14 cellular contexts compared by ENCODE assay signal in genomic region chr2:96747061-96747460, GRCh38. TPM values are rescaled to one million over a fixed set of nuclear protein-coding genes. Genes with fewer than 3 reads are reported as not detected.
DNase-seq lines count a peak whose midpoint lies in the region; ATAC-seq and TF ChIP-seq lines count a peak whose summit lies in the region.
"Had no signal": no experiment of that assay in that cellular context is flagged by ENCODE, and none has a peak within 500 bp of the region (broad histone marks: within the 10 kb centered on the region; RNA-seq: fewer than 3 reads in every experiment).

No MANE protein-coding gene starts in this region.

- peak overlapping the region; percentile 60 for H3K27ac Mint-ChIP-seq in progenitor cell of endocrine pancreas
- no peak overlapping the region for H3K27ac Mint-ChIP-seq in activated naive CD4-positive, alpha-beta T cell treated with anti-CD3 and anti-CD28 coated beads, Interleukin-2, amount 10 ng/mL, durations not matched to agents 7 days and 5 days

- intact Hi-C loops in Right ventricle myocardium superior (cut with DNase I): no loop called here
- intact Hi-C loops in cardiac septum (cut with DNase I): no loop called here

- no peaks in the 10 kb centered on the region for H3K9me3 Mint-ChIP-seq in progenitor cell of endocrine pancreas (ENCODE audit: low read depth)
- H3K9me3 Mint-ChIP-seq in activated naive CD4-positive, alpha-beta T cell treated with anti-CD3 and anti-CD28 coated beads, Interleukin-2, amount 10 ng/mL, durations not matched to agents 7 days and 5 days: no peaks in the 10 kb centered on the region
- H3K9me3 Mint-ChIP-seq: CD14-positive monocyte had no signal

- ATAC-seq in Right ventricle myocardium superior (ENCODE audit: poor library complexity): peak; percentile 15

- H3K4me3 Mint-ChIP-seq in progenitor cell of endocrine pancreas (ENCODE audit: low read depth): no peak overlapping the region
- H3K4me3 Mint-ChIP-seq in activated naive CD4-positive, alpha-beta T cell treated with anti-CD3 and anti-CD28 coated beads, Interleukin-2, amount 10 ng/mL, durations not matched to agents 7 days and 5 days: no peak overlapping the region
- H3K4me3 Mint-ChIP-seq: CD14-positive monocyte had no signal

- TF ChIP-seq CTCF in progenitor cell of endocrine pancreas (IDR thresholded peaks at IDR 0.05; ENCODE audit: unreplicated experiment): no peak

- DNase-seq in Right ventricle myocardium superior (no peak), cardiac septum (ENCODE audit: low spot score) (no peak), NCI-H69 (lab: John Stamatoyannopoulos, UW) (peak; percentile 44), epidermal melanocyte (ENCODE audit: insufficient read length, low spot score) (peak; percentile 37), progenitor cell of endocrine pancreas (ENCODE audit: low spot score, unreplicated experiment) (no peak), COLO668 (lab: John Stamatoyannopoulos, UW; ENCODE audit: unreplicated experiment) (no peak), NCI-H146 treated with DMSO at 0.1 percent for 48 hours (lab: John Stamatoyannopoulos, UW; ENCODE audit: unreplicated experiment) (no peak)
- no peak for DNase-seq in activated naive CD4-positive, alpha-beta T cell treated with anti-CD3 and anti-CD28 coated beads, Interleukin-2, amount 10 ng/mL, durations not matched to agents 7 days and 5 days
- DNase-seq: 8988T, Caco-2, NCI-H1417 treated with DMSO at 0.1 percent for 48 hours, NCI-H2029 treated with DMSO at 0.1 percent for 48 hours, SHP77 treated with DMSO at 0.1 percent for 48 hours had no signal

- H3K27me3 Mint-ChIP-seq in progenitor cell of endocrine pancreas: no peaks in the 10 kb centered on the region
- H3K27me3 Mint-ChIP-seq in activated naive CD4-positive, alpha-beta T cell treated with anti-CD3 and anti-CD28 coated beads, Interleukin-2, amount 10 ng/mL, durations not matched to agents 7 days and 5 days: peaks cover 59% of the 10 kb centered on the region

- CTCF ChIA-PET in activated naive CD4-positive, alpha-beta T cell treated with anti-CD3 and anti-CD28 coated beads, Interleukin-2, amount 10 ng/mL, durations not matched to agents 7 days and 5 days (lab: Charles Lee): no interaction called here

- H3K4me1 Mint-ChIP-seq in progenitor cell of endocrine pancreas (ENCODE audit: low read depth): no peaks in the 10 kb centered on the region
- H3K4me1 Mint-ChIP-seq in activated naive CD4-positive, alpha-beta T cell treated with anti-CD3 and anti-CD28 coated beads, Interleukin-2, amount 10 ng/mL, durations not matched to agents 7 days and 5 days: peaks cover 7% of the 10 kb centered on the region

- no peaks in the 10 kb centered on the region for H3K36me3 Mint-ChIP-seq in progenitor cell of endocrine pancreas (ENCODE audit: insufficient read depth)
- H3K36me3 Mint-ChIP-seq in activated naive CD4-positive, alpha-beta T cell treated with anti-CD3 and anti-CD28 coated beads, Interleukin-2, amount 10 ng/mL, durations not matched to agents 7 days and 5 days: no peaks in the 10 kb centered on the region
- H3K36me3 Mint-ChIP-seq: CD14-positive monocyte had no signal

RNA-seq across cellular contexts. Expression of gene LMAN2L, which starts 7.2 kb away (rescaled TPM):
- total RNA-seq in Right ventricle myocardium superior (25.7 TPM), cardiac septum (17.0 TPM), progenitor cell of endocrine pancreas (34.0 and 36.0 TPM in 2 replicates)

RNA-seq across cellular contexts. Expression of gene CNNM4, which starts 13.6 kb away (rescaled TPM):
- total RNA-seq in Right ventricle myocardium superior: 31.4 TPM
- 36.8 TPM for total RNA-seq in cardiac septum
- total RNA-seq in progenitor cell of endocrine pancreas: 10.7 and 11.1 TPM in 2 replicates

Comparison
In these comparisons a context has a peak if more than half of its experiments do, and no peak if none do; other contexts are left out.
1. DNase-seq: peak in NCI-H69 (single experiment) and epidermal melanocyte (single experiment); none in Right ventricle myocardium superior (single experiment), cardiac septum (single experiment), progenitor cell of endocrine pancreas (single experiment), COLO668 (single experiment), NCI-H146 treated with DMSO at 0.1 percent for 48 hours (single experiment) and activated naive CD4-positive, alpha-beta T cell treated with anti-CD3 and anti-CD28 coated beads, Interleukin-2, amount 10 ng/mL, durations not matched to agents 7 days and 5 days (single experiment).